1 cellular context compared by ENCODE assay signal in the genomic region with DNA sequence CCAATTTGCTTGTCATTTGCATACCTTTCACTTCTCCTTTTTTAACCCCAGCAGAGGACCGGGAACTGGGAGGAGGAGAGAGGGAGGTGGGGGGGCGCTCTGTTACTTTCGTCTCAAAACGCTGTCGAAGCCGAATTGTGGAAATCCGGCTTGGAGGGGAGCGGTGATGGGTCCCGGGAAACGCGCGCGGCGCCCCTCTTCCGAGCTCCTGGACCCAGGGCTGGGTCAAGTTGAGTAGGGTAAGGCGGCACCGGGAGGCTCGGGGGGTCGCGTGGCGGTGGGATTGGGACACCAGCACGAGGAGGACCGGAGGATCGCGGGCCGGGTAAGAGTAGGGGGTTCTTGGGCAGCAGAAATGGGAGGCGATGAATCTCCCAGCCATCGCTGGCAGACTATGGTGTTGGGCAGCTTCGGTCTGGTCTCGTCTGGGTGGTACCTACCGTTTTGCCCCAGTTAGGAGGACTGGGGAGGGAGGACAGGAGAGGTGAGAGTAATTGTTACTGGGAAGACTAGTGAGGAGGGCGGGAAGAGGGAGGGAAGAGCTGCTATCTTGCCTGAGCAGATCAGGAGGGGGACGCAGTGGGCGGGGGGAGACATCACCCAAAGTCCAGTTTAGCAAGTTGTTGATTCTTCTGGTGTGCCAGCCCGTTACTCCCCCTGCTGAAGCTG.
TF ChIP-seq lines count a peak whose summit lies in the region.

No MANE protein-coding gene starts in this region.

TF ChIP-seq in HepG2, 621 proteins besides CTCF, POLR2A, EP300 and RAD21 (continued from another document and continues in another):
- TF ChIP-seq, protein P1, sequence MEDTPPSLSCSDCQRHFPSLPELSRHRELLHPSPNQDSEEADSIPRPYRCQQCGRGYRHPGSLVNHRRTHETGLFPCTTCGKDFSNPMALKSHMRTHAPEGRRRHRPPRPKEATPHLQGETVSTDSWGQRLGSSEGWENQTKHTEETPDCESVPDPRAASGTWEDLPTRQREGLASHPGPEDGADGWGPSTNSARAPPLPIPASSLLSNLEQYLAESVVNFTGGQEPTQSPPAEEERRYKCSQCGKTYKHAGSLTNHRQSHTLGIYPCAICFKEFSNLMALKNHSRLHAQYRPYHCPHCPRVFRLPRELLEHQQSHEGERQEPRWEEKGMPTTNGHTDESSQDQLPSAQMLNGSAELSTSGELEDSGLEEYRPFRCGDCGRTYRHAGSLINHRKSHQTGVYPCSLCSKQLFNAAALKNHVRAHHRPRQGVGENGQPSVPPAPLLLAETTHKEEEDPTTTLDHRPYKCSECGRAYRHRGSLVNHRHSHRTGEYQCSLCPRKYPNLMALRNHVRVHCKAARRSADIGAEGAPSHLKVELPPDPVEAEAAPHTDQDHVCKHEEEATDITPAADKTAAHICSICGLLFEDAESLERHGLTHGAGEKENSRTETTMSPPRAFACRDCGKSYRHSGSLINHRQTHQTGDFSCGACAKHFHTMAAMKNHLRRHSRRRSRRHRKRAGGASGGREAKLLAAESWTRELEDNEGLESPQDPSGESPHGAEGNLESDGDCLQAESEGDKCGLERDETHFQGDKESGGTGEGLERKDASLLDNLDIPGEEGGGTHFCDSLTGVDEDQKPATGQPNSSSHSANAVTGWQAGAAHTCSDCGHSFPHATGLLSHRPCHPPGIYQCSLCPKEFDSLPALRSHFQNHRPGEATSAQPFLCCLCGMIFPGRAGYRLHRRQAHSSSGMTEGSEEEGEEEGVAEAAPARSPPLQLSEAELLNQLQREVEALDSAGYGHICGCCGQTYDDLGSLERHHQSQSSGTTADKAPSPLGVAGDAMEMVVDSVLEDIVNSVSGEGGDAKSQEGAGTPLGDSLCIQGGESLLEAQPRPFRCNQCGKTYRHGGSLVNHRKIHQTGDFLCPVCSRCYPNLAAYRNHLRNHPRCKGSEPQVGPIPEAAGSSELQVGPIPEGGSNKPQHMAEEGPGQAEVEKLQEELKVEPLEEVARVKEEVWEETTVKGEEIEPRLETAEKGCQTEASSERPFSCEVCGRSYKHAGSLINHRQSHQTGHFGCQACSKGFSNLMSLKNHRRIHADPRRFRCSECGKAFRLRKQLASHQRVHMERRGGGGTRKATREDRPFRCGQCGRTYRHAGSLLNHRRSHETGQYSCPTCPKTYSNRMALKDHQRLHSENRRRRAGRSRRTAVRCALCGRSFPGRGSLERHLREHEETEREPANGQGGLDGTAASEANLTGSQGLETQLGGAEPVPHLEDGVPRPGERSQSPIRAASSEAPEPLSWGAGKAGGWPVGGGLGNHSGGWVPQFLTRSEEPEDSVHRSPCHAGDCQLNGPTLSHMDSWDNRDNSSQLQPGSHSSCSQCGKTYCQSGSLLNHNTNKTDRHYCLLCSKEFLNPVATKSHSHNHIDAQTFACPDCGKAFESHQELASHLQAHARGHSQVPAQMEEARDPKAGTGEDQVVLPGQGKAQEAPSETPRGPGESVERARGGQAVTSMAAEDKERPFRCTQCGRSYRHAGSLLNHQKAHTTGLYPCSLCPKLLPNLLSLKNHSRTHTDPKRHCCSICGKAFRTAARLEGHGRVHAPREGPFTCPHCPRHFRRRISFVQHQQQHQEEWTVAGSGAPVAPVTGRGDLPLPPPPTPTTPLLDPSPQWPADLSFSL (CRISPR knock-in tag; IDR thresholded peaks at IDR 0.05) = no peak
- TF ChIP-seq DMAP1 (CRISPR knock-in tag; IDR thresholded peaks at IDR 0.05) (no peak), SOX5 (CRISPR knock-in tag; IDR thresholded peaks at IDR 0.05; ENCODE audit: borderline replicate concordance) (peak; percentile 48; the same call in 1 of the 2 replicates), TCF12 (IDR thresholded peaks at IDR 0.05) (no peak), TCF12 (CRISPR knock-in tag; IDR thresholded peaks at IDR 0.05) (no peak), KLF11 (CRISPR knock-in tag; IDR thresholded peaks at IDR 0.05) (no peak), IKZF1 (IDR thresholded peaks at IDR 0.05) (no peak), HNRNPH1 (optimal IDR thresholded peaks at IDR 0.05; ENCODE audit: low read depth, low read length) (no peak), ZSCAN20 (CRISPR knock-in tag; IDR thresholded peaks at IDR 0.05; ENCODE audit: borderline replicate concordance) (no peak), ATF2 (CRISPR knock-in tag; IDR thresholded peaks at IDR 0.05) (no peak), ATRX (CRISPR knock-in tag; IDR thresholded peaks at IDR 0.05; ENCODE audit: borderline replicate concordance) (no peak), PRMT3 (CRISPR knock-in tag; IDR thresholded peaks at IDR 0.05; ENCODE audit: borderline replicate concordance, low read depth) (no peak), ZNF510 (CRISPR knock-in tag; IDR thresholded peaks at IDR 0.05; ENCODE audit: low read depth) (no peak), ZFP36L1 (CRISPR knock-in tag; IDR thresholded peaks at IDR 0.05) (no peak), NR2C2 (CRISPR knock-in tag; IDR thresholded peaks at IDR 0.05; ENCODE audit: borderline replicate concordance) (no peak), POLR2G (IDR thresholded peaks at IDR 0.05; ENCODE audit: low read depth, low read length) (peak; percentile 72), ARHGAP35 (CRISPR knock-in tag; IDR thresholded peaks at IDR 0.05; ENCODE audit: borderline replicate concordance) (no peak), MNT (IDR thresholded peaks at IDR 0.05) (no peak), TSC22D2 (CRISPR knock-in tag; IDR thresholded peaks at IDR 0.05; ENCODE audit: borderline replicate concordance) (no peak), CEBPG (CRISPR knock-in tag; IDR thresholded peaks at IDR 0.05) (peak; percentile 14; the same call in 1 of the 2 replicates), ATF7 (IDR thresholded peaks at IDR 0.05) (no peak), ATF7 (CRISPR knock-in tag; IDR thresholded peaks at IDR 0.05) (no peak; the same call in 1 of the 2 replicates), WIZ (CRISPR knock-in tag; IDR thresholded peaks at IDR 0.05) (no peak), ZNF619 (CRISPR knock-in tag; IDR thresholded peaks at IDR 0.05) (no peak), ZNF841 (CRISPR knock-in tag; IDR thresholded peaks at IDR 0.05; ENCODE audit: borderline replicate concordance) (no peak; the same call in 1 of the 2 replicates), ZNF569 (CRISPR knock-in tag; IDR thresholded peaks at IDR 0.05; ENCODE audit: borderline replicate concordance) (no peak), ZNF879 (CRISPR knock-in tag; IDR thresholded peaks at IDR 0.05) (no peak), RXRA (CRISPR knock-in tag; IDR thresholded peaks at IDR 0.05) (peak; percentile 40; the same call in 1 of the 2 replicates), SNRNP70 (IDR thresholded peaks at IDR 0.05; ENCODE audit: low read depth, low read length) (no peak), CENPX (CRISPR knock-in tag; IDR thresholded peaks at IDR 0.05) (no peak), GLMP (CRISPR knock-in tag; IDR thresholded peaks at IDR 0.05; ENCODE audit: borderline replicate concordance) (no peak), ZSCAN25 (CRISPR knock-in tag; IDR thresholded peaks at IDR 0.05) (peak; percentile 84), REPIN1 (CRISPR knock-in tag; IDR thresholded peaks at IDR 0.05; ENCODE audit: borderline replicate concordance, low read depth) (0 out of 2 replicates have a peak, but pooled peaks have one; percentile 22), PLRG1 (conservative IDR thresholded peaks at IDR 0.05) (no peak), SMC3 (IDR thresholded peaks at IDR 0.05; ENCODE audit: low read length) (no peak), HBP1 (CRISPR knock-in tag; IDR thresholded peaks at IDR 0.05; ENCODE audit: low read depth) (peak; percentile 59; the same call in 1 of the 2 replicates), SIX4 (CRISPR knock-in tag; IDR thresholded peaks at IDR 0.05) (no peak), BHLHE40 (IDR thresholded peaks at IDR 0.05; ENCODE audit: low read length) (no peak)
- TF ChIP-seq, protein P2, sequence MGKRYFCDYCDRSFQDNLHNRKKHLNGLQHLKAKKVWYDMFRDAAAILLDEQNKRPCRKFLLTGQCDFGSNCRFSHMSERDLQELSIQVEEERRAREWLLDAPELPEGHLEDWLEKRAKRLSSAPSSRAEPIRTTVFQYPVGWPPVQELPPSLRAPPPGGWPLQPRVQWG (CRISPR knock-in tag; IDR thresholded peaks at IDR 0.05; ENCODE audit: borderline replicate concordance, low read depth) = no peak
- TF ChIP-seq, protein P3, sequence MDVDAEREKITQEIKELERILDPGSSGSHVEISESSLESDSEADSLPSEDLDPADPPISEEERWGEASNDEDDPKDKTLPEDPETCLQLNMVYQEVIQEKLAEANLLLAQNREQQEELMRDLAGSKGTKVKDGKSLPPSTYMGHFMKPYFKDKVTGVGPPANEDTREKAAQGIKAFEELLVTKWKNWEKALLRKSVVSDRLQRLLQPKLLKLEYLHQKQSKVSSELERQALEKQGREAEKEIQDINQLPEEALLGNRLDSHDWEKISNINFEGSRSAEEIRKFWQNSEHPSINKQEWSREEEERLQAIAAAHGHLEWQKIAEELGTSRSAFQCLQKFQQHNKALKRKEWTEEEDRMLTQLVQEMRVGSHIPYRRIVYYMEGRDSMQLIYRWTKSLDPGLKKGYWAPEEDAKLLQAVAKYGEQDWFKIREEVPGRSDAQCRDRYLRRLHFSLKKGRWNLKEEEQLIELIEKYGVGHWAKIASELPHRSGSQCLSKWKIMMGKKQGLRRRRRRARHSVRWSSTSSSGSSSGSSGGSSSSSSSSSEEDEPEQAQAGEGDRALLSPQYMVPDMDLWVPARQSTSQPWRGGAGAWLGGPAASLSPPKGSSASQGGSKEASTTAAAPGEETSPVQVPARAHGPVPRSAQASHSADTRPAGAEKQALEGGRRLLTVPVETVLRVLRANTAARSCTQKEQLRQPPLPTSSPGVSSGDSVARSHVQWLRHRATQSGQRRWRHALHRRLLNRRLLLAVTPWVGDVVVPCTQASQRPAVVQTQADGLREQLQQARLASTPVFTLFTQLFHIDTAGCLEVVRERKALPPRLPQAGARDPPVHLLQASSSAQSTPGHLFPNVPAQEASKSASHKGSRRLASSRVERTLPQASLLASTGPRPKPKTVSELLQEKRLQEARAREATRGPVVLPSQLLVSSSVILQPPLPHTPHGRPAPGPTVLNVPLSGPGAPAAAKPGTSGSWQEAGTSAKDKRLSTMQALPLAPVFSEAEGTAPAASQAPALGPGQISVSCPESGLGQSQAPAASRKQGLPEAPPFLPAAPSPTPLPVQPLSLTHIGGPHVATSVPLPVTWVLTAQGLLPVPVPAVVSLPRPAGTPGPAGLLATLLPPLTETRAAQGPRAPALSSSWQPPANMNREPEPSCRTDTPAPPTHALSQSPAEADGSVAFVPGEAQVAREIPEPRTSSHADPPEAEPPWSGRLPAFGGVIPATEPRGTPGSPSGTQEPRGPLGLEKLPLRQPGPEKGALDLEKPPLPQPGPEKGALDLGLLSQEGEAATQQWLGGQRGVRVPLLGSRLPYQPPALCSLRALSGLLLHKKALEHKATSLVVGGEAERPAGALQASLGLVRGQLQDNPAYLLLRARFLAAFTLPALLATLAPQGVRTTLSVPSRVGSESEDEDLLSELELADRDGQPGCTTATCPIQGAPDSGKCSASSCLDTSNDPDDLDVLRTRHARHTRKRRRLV (CRISPR knock-in tag; IDR thresholded peaks at IDR 0.05) = no peak
- TF ChIP-seq, protein P4, sequence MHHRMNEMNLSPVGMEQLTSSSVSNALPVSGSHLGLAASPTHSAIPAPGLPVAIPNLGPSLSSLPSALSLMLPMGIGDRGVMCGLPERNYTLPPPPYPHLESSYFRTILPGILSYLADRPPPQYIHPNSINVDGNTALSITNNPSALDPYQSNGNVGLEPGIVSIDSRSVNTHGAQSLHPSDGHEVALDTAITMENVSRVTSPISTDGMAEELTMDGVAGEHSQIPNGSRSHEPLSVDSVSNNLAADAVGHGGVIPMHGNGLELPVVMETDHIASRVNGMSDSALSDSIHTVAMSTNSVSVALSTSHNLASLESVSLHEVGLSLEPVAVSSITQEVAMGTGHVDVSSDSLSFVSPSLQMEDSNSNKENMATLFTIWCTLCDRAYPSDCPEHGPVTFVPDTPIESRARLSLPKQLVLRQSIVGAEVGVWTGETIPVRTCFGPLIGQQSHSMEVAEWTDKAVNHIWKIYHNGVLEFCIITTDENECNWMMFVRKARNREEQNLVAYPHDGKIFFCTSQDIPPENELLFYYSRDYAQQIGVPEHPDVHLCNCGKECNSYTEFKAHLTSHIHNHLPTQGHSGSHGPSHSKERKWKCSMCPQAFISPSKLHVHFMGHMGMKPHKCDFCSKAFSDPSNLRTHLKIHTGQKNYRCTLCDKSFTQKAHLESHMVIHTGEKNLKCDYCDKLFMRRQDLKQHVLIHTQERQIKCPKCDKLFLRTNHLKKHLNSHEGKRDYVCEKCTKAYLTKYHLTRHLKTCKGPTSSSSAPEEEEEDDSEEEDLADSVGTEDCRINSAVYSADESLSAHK (CRISPR knock-in tag; IDR thresholded peaks at IDR 0.05; ENCODE audit: borderline replicate concordance) = no peak
